In the genomic region with DNA sequence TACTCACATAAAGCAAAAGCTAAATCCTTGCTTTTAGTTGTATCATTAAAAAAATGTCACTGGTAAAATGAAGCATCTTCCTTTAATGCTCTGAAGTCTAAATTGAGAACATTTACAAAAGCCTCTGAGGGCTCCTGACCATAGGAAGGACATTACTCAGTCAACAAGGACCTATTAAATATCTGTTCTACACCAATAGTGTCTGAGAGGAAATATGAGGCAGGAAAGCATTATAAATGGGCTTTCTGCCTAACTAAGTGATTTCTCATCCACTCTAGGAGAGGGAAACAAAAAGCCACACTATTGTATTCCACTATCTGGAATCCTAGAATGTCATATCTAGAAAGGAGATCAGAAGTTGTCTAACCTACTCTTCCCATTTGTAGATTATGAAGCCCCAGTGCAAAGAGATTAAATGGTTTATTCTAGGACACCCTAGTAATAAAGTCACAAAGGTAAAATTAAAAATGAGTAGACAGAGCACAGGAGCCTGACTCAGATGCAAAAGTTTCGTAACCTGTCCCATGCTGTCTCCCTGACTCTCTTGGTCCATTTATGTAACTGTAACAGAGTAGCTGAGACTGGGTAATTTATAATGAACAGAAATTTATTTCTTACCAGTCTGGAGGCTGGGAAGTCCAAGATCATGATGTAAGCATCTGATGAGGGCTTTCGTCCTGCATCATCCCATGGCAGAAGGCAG, we compare ENCODE assay signal across 24 cellular contexts. TPM values are rescaled to one million over a fixed set of nuclear protein-coding genes. Genes with fewer than 3 reads are reported as not detected.
A peak's percentile ranks its signal among the peaks of the same experiment; 100 is the strongest.
DNase-seq lines count a peak whose midpoint lies in the region; ATAC-seq, FAIRE-seq and TF ChIP-seq lines count a peak whose summit lies in the region.
"Had no signal": no experiment of that assay in that cellular context is flagged by ENCODE, and none has a peak within 500 bp of the region (broad histone marks: within the 10 kb centered on the region; RNA-seq: fewer than 3 reads in every experiment).

No MANE protein-coding gene starts in this region.

- no peaks in the 10 kb centered on the region for H3K27me3 Mint-ChIP-seq in activated T-cell treated with anti-CD3 and anti-CD28 coated beads, Interleukin-2, amount 50 U/mL, for 24 hours

- no peaks in the 10 kb centered on the region for H3K9me3 ChIP-seq in smooth muscle cell (replicated peaks; ENCODE audit: low read depth)
- no peaks in the 10 kb centered on the region for H3K9me3 ChIP-seq in vagina
- H3K9me3 ChIP-seq: heart left ventricle had no signal

- intact Hi-C loops in vagina (cut with DNase I): no loop called here

- H3K4me1 Mint-ChIP-seq in activated T-cell treated with anti-CD3 and anti-CD28 coated beads, Interleukin-2, amount 50 U/mL, for 24 hours (ENCODE audit: low read depth): peaks cover 3% of the 10 kb centered on the region
- H3K4me1 Mint-ChIP-seq: activated naive CD4-positive, alpha-beta T cell treated with anti-CD3 and anti-CD28 coated beads, Interleukin-2, amount 10 ng/mL, durations not matched to agents 7 days and 5 days had no signal

- H3F3A ChIP-seq in smooth muscle cell (ENCODE audit: low read depth): no peaks in the 10 kb centered on the region

- no peak overlapping the region for H3K27ac Mint-ChIP-seq in activated T-cell treated with anti-CD3 and anti-CD28 coated beads, Interleukin-2, amount 50 U/mL, for 24 hours
- H3K27ac Mint-ChIP-seq: activated CD4-positive, alpha-beta memory T cell treated with anti-CD3 and anti-CD28 coated beads for 36 hours; activated naive CD4-positive, alpha-beta T cell treated with anti-CD3 and anti-CD28 coated beads, Interleukin-2, amount 10 ng/mL, durations not matched to agents 7 days and 5 days had no signal

- no peak overlapping the region for H3K9ac ChIP-seq in smooth muscle cell (ENCODE audit: low read depth)

- peak overlapping the region; percentile 20 for H3K4me2 ChIP-seq in smooth muscle cell

- H3K27ac ChIP-seq in smooth muscle cell (ENCODE audit: low read depth): peak overlapping the region; percentile 77
- H3K27ac ChIP-seq in vagina: no peak overlapping the region
- H3K27ac ChIP-seq: coronary artery, epithelial cell of prostate, WERI-Rb-1 had no signal

- H4K20me1 ChIP-seq in smooth muscle cell (ENCODE audit: low read depth): no peaks in the 10 kb centered on the region

- TF ChIP-seq POLR2A in H54 (IDR thresholded peaks at IDR 0.05; ENCODE audit: low read depth, low read length): no peak
- no peak for TF ChIP-seq POLR2A in vagina (IDR thresholded peaks at IDR 0.05)

- H3K79me2 ChIP-seq in smooth muscle cell (ENCODE audit: low read depth): no peaks in the 10 kb centered on the region

- H3K4me3 Mint-ChIP-seq in activated T-cell treated with anti-CD3 and anti-CD28 coated beads, Interleukin-2, amount 50 U/mL, for 24 hours: no peak overlapping the region
- H3K4me3 Mint-ChIP-seq: activated CD4-positive, alpha-beta memory T cell treated with anti-CD3 and anti-CD28 coated beads for 36 hours; activated naive CD4-positive, alpha-beta T cell treated with anti-CD3 and anti-CD28 coated beads, Interleukin-2, amount 10 ng/mL, durations not matched to agents 7 days and 5 days had no signal

- H3K36me3 ChIP-seq in smooth muscle cell (ENCODE audit: low read depth): no peaks in the 10 kb centered on the region
- H3K36me3 ChIP-seq in vagina: no peaks in the 10 kb centered on the region
- H3K36me3 ChIP-seq: heart left ventricle, WERI-Rb-1 had no signal

- DNase-seq in H54 (ENCODE audit: insufficient read length, low spot score): no peak
- peak; percentile 36 for DNase-seq in fibroblast of peridontal ligament (ENCODE audit: extremely low read depth)
- DNase-seq in smooth muscle cell (lab: John Stamatoyannopoulos, UW; ENCODE audit: unreplicated experiment): no peak
- DNase-seq in HuH-7.5 (ENCODE audit: low spot score): no peak
- DNase-seq in activated T-cell treated with anti-CD3 and anti-CD28 coated beads, Interleukin-2, amount 50 U/mL, for 24 hours: no peak
- DNase-seq in vagina (ENCODE audit: extremely low spot score in 2 of 2): no peak
- DNase-seq: activated CD4-positive, alpha-beta memory T cell treated with anti-CD3 and anti-CD28 coated beads for 36 hours; activated naive CD4-positive, alpha-beta T cell treated with anti-CD3 and anti-CD28 coated beads, Interleukin-2, amount 10 ng/mL, durations not matched to agents 7 days and 5 days; activated T-cell treated with anti-CD3 and anti-CD28 coated beads, Interleukin-2, amount 50 U/mL, for 1 hour; heart left ventricle; NCI-H1930; NCI-H510A; OCI-M1; SHP77; stimulated activated CD4-positive, alpha-beta T cell treated with anti-CD3 and anti-CD28 coated beads, Interleukin-4, amount 100 ng/mL, for 24 hours; substantia nigra; WERI-Rb-1 had no signal

- H3K4me1 ChIP-seq in smooth muscle cell (ENCODE audit: low read depth) (peaks cover 3% of the 10 kb centered on the region), vagina (no peaks in the 10 kb centered on the region)
- H3K4me1 ChIP-seq: heart left ventricle had no signal

- peak; percentile 30 for FAIRE-seq in H54 (lab: Jason Lieb, UNC)
- FAIRE-seq: G401.6 had no signal

- 87% methylated on average over 2 of the region's 2 CpGs for WGBS in smooth muscle cell (ENCODE audit: low lambda C conversion rate)

- H3K9me3 Mint-ChIP-seq in activated T-cell treated with anti-CD3 and anti-CD28 coated beads, Interleukin-2, amount 50 U/mL, for 24 hours: no peaks in the 10 kb centered on the region
- H3K9me3 Mint-ChIP-seq: activated CD4-positive, alpha-beta memory T cell treated with anti-CD3 and anti-CD28 coated beads for 36 hours; activated naive CD4-positive, alpha-beta T cell treated with anti-CD3 and anti-CD28 coated beads, Interleukin-2, amount 10 ng/mL, durations not matched to agents 7 days and 5 days had no signal

- H3K27me3 ChIP-seq in smooth muscle cell (ENCODE audit: low read depth) (no peaks in the 10 kb centered on the region), vagina (no peaks in the 10 kb centered on the region)
- H3K27me3 ChIP-seq: heart left ventricle had no signal

- H3K36me3 Mint-ChIP-seq in activated T-cell treated with anti-CD3 and anti-CD28 coated beads, Interleukin-2, amount 50 U/mL, for 24 hours (ENCODE audit: low read depth): no peaks in the 10 kb centered on the region
- H3K36me3 Mint-ChIP-seq: activated CD4-positive, alpha-beta memory T cell treated with anti-CD3 and anti-CD28 coated beads for 36 hours; activated naive CD4-positive, alpha-beta T cell treated with anti-CD3 and anti-CD28 coated beads, Interleukin-2, amount 10 ng/mL, durations not matched to agents 7 days and 5 days had no signal

- H2AFZ ChIP-seq in smooth muscle cell (ENCODE audit: low read depth): no peak overlapping the region

- H3K4me3 ChIP-seq in smooth muscle cell (no peak overlapping the region), vagina (no peak overlapping the region)
- H3K4me3 ChIP-seq: coronary artery, heart left ventricle had no signal

- TF ChIP-seq CTCF in smooth muscle cell (IDR thresholded peaks at IDR 0.05; ENCODE audit: borderline replicate concordance, insufficient read depth, poor library complexity, severe bottlenecking): no peak
- TF ChIP-seq CTCF in vagina (IDR thresholded peaks at IDR 0.05): no peak

- peak; percentile 32; the same call in 2 of the 3 replicates for ATAC-seq in SK-N-SH treated with all-trans-retinoic acid at 6 μM for 48 hours
- ATAC-seq in GM21619 (IDR thresholded peaks at IDR 0.05; ENCODE audit: unreplicated experiment): no peak
- ATAC-seq: heart left ventricle had no signal

TF ChIP-seq in SK-N-SH treated with all-trans-retinoic acid at 6 μM for 48 hours, 23 proteins besides CTCF, POLR2A, EP300 and RAD21:
- TF ChIP-seq ZFP3 (CRISPR knock-in tag; IDR thresholded peaks at IDR 0.05) (no peak), TOX (CRISPR knock-in tag; IDR thresholded peaks at IDR 0.05; ENCODE audit: borderline replicate concordance) (peak; percentile 26; the same call in 1 of the 2 replicates)

RNA-seq across cellular contexts. Expression of a gene that starts 17.6 kb away (rescaled TPM):
- total RNA-seq in smooth muscle cell: 224 and 333 TPM in 2 replicates
- 88.7 and 119 TPM in 2 replicates for polyA plus RNA-seq in smooth muscle cell
- 145 TPM for total RNA-seq in vagina
- polyA plus RNA-seq: BJ had no signal

RNA-seq across cellular contexts. Expression of a gene that starts 42.8 kb away (rescaled TPM):
- total RNA-seq in smooth muscle cell (1.3 TPM in 1 of 2 replicates, not detected in the other), vagina (0.98 TPM)
- 0.27 and 0.45 TPM in 2 replicates for polyA plus RNA-seq in smooth muscle cell
- total RNA-seq: activated CD4-positive, alpha-beta memory T cell treated with anti-CD3 and anti-CD28 coated beads for 36 hours; T-helper 1 cell treated with Interleukin-12 subunit alpha and Interleukin-12 subunit beta and Interleukin-4 antibody, amounts not matched to agents 30 ng/mL and 1 ng/mL, for 36 hours had no signal
- polyA plus RNA-seq: BJ, heart left ventricle had no signal
